11 cellular contexts compared by ENCODE assay signal in genomic region chr12:11658796-11659195, GRCh38. TPM values are rescaled to one million over a fixed set of nuclear protein-coding genes. Genes with fewer than 3 reads are reported as not detected.
DNase-seq lines count a peak whose midpoint lies in the region; ATAC-seq and TF ChIP-seq lines count a peak whose summit lies in the region.
"Had no signal": no experiment of that assay in that cellular context is flagged by ENCODE, and none has a peak within 500 bp of the region (broad histone marks: within the 10 kb centered on the region; RNA-seq: fewer than 3 reads in every experiment).

No MANE protein-coding gene starts in this region.

- no peak for ATAC-seq in stimulated activated memory B cell treated with anti-CD40 and anti-IgM and Interleukin-4, amounts not matched to agents 10 μg/mL and 1 μg/mL and 100 μg/mL, for 72 hours
- ATAC-seq: right lobe of liver, Right ventricle myocardium inferior had no signal

- H3K27me3 ChIP-seq in BLaER1: no peaks in the 10 kb centered on the region
- H3K27me3 ChIP-seq: right lobe of liver had no signal

- H3K4me3 Mint-ChIP-seq in stimulated activated memory B cell treated with anti-CD40 and anti-IgM and Interleukin-4, amounts not matched to agents 10 μg/mL and 1 μg/mL and 100 μg/mL, for 72 hours: no peak overlapping the region
- H3K4me3 Mint-ChIP-seq in glutamatergic neuron (ENCODE audit: unreplicated experiment): no peak overlapping the region

- no peak overlapping the region for H3K4me3 ChIP-seq in BLaER1
- H3K4me3 ChIP-seq: right lobe of liver had no signal

- H3K27ac ChIP-seq in BLaER1: no peak overlapping the region
- H3K27ac ChIP-seq: right lobe of liver had no signal

- DNase-seq in M059J (ENCODE audit: low read depth) (peak; percentile 91), dedifferentiated amniotic fluid mesenchymal stem cell (ENCODE audit: extremely low spot score) (peak; percentile 72), myocyte (ENCODE audit: low read depth) (peak; percentile 51), glutamatergic neuron (no peak), cerebellum (ENCODE audit: low spot score) (no peak), ureter (ENCODE audit: low spot score) (no peak)
- DNase-seq: activated CD4-positive, alpha-beta T cell treated with anti-CD3 and anti-CD28 coated beads for 1 hour; right lobe of liver had no signal

- peak overlapping the region; percentile 83 for H3K4me2 ChIP-seq in BLaER1

- H3K9ac ChIP-seq in BLaER1: no peak overlapping the region

- no peaks in the 10 kb centered on the region for H3K9me3 ChIP-seq in BLaER1
- H3K9me3 ChIP-seq: right lobe of liver had no signal

- H3K36me3 ChIP-seq in BLaER1: peaks cover 42% of the 10 kb centered on the region
- H3K36me3 ChIP-seq: right lobe of liver had no signal

- H3K4me1 ChIP-seq in BLaER1: peaks cover 60% of the 10 kb centered on the region

- no peak for TF ChIP-seq CTCF in glutamatergic neuron (IDR thresholded peaks at IDR 0.05; ENCODE audit: partially characterized antibody, unreplicated experiment)

- peaks cover 87% of the 10 kb centered on the region for H3K4me1 Mint-ChIP-seq in stimulated activated memory B cell treated with anti-CD40 and anti-IgM and Interleukin-4, amounts not matched to agents 10 μg/mL and 1 μg/mL and 100 μg/mL, for 72 hours
- peaks cover 15% of the 10 kb centered on the region for H3K4me1 Mint-ChIP-seq in glutamatergic neuron (ENCODE audit: low read depth, unreplicated experiment)

- H3K9me3 Mint-ChIP-seq in stimulated activated memory B cell treated with anti-CD40 and anti-IgM and Interleukin-4, amounts not matched to agents 10 μg/mL and 1 μg/mL and 100 μg/mL, for 72 hours: no peaks in the 10 kb centered on the region
- no peaks in the 10 kb centered on the region for H3K9me3 Mint-ChIP-seq in glutamatergic neuron (ENCODE audit: unreplicated experiment)

- H3K27me3 Mint-ChIP-seq in stimulated activated memory B cell treated with anti-CD40 and anti-IgM and Interleukin-4, amounts not matched to agents 10 μg/mL and 1 μg/mL and 100 μg/mL, for 72 hours: no peaks in the 10 kb centered on the region
- peaks cover 2% of the 10 kb centered on the region for H3K27me3 Mint-ChIP-seq in glutamatergic neuron (ENCODE audit: unreplicated experiment)

- peaks cover 59% of the 10 kb centered on the region for H3K36me3 Mint-ChIP-seq in stimulated activated memory B cell treated with anti-CD40 and anti-IgM and Interleukin-4, amounts not matched to agents 10 μg/mL and 1 μg/mL and 100 μg/mL, for 72 hours
- no peaks in the 10 kb centered on the region for H3K36me3 Mint-ChIP-seq in glutamatergic neuron (ENCODE audit: unreplicated experiment)

- H3K27ac Mint-ChIP-seq in stimulated activated memory B cell treated with anti-CD40 and anti-IgM and Interleukin-4, amounts not matched to agents 10 μg/mL and 1 μg/mL and 100 μg/mL, for 72 hours: no peak overlapping the region
- H3K27ac Mint-ChIP-seq in glutamatergic neuron (ENCODE audit: unreplicated experiment): no peak overlapping the region

- peaks cover 94% of the 10 kb centered on the region for H4K20me1 ChIP-seq in BLaER1

RNA-seq across cellular contexts. Expression of gene ETV6, which starts 9.3 kb away (rescaled TPM):
- total RNA-seq in M059J (2014; rRNA removed; shearing (Covaris generic)): 4.7 and 11.5 TPM in 2 replicates
- 4.6 and 9.7 TPM in 2 replicates for total RNA-seq in myocyte
- polyA plus RNA-seq in myocyte (2012): 5.3 TPM
- 10.1 TPM for total RNA-seq in glutamatergic neuron (ENCODE audit: unreplicated experiment)
- 4.8 TPM for total RNA-seq in cerebellum
- 97.4 TPM for total RNA-seq in ureter

Comparison
In these comparisons a context has a peak if more than half of its experiments do, and no peak if none do; other contexts are left out.
1. DNase-seq: peak in M059J (single experiment), dedifferentiated amniotic fluid mesenchymal stem cell (single experiment) and myocyte (single experiment); none in glutamatergic neuron (single experiment), cerebellum (single experiment) and ureter (single experiment).